20 cellular contexts compared by ENCODE assay signal in the genomic region with DNA sequence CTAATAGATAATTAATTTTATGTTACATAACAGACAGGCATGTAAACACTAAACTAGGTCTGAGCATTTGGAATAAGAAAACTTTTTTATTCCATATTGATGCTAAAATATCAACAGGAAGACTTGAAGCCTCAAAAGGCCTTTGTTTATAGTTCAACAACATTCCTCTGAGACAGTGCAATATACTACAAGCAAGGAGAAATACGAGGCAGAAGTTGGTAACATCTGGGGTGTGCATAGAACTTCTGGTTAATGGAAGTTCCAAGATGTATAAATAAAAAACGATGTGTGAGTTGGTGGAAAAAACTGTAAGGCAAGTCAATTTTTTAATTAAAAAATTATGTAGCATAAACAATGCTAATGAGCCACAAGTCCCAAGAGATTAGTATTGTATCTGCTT.
DNase-seq lines count a peak whose midpoint lies in the region; ATAC-seq, FAIRE-seq and TF ChIP-seq lines count a peak whose summit lies in the region.
"Had no signal": no experiment of that assay in that cellular context is flagged by ENCODE, and none has a peak within 500 bp of the region (broad histone marks: within the 10 kb centered on the region; RNA-seq: fewer than 3 reads in every experiment).

No MANE protein-coding gene starts in this region.

- H3K36me3 ChIP-seq in adipocyte (ENCODE audit: control insufficient read depth, insufficient read depth, low read length, severe bottlenecking) (peaks cover 17% of the 10 kb centered on the region), neural progenitor cell (no peaks in the 10 kb centered on the region)

- H2AFZ ChIP-seq in neural progenitor cell (replicated peaks) = no peak overlapping the region
- H2AFZ ChIP-seq: GM23248 had no signal

- H3K79me2 ChIP-seq in neural progenitor cell (ENCODE audit: low read depth) = no peaks in the 10 kb centered on the region

- H3K4me3 ChIP-seq in adipocyte (ENCODE audit: low read length) (no peak overlapping the region), neural progenitor cell (no peak overlapping the region)
- H3K4me3 ChIP-seq: GM23248 had no signal

- H3K27ac Mint-ChIP-seq in neural progenitor cell = no peak overlapping the region
- H3K27ac Mint-ChIP-seq: CD4-positive, alpha-beta memory T cell; H9 had no signal

- H3K4me1 Mint-ChIP-seq in neural progenitor cell = peaks cover 4% of the 10 kb centered on the region
- H3K4me1 Mint-ChIP-seq: CD4-positive, alpha-beta memory T cell had no signal

- H4K20me1 ChIP-seq in neural progenitor cell (ENCODE audit: low read depth) = no peaks in the 10 kb centered on the region

- H3K27me3 ChIP-seq in adipocyte (replicated peaks; ENCODE audit: control insufficient read depth, insufficient read depth, low read length) (no peaks in the 10 kb centered on the region), neural progenitor cell (no peaks in the 10 kb centered on the region)

- peak; percentile 3 for FAIRE-seq in G401.6 (lab: Jason Lieb, UNC)
- FAIRE-seq in GM12891 (lab: Jason Lieb, UNC) = no peak
- FAIRE-seq: GM12892, GM19239, H1 had no signal

- ATAC-seq in GM18519 (IDR thresholded peaks at IDR 0.05; ENCODE audit: low FRiP score, unreplicated experiment) = no peak
- ATAC-seq: HCT116 had no signal

- no peaks in the 10 kb centered on the region for H3K4me1 ChIP-seq in adipocyte (ENCODE audit: control insufficient read depth, insufficient read depth, low read length)
- peaks cover 11% of the 10 kb centered on the region for H3K4me1 ChIP-seq in neural progenitor cell

- DNase-seq in adipocyte (ENCODE audit: low read depth) = peak; percentile 7
- peak; percentile 2 for DNase-seq in fibroblast of gingiva (ENCODE audit: low read depth)
- no peak for DNase-seq in activated CD8-positive, alpha-beta memory T cell treated with anti-CD3 and anti-CD28 coated beads, Interleukin-2, amount 50 U/mL, for 4 hours
- DNase-seq in neural progenitor cell (ENCODE audit: low spot score) = no peak
- DNase-seq in GM12891 (ENCODE audit: insufficient read length, low spot score) = no peak
- DNase-seq: AML-193; C1 segment of cervical spinal cord; CD4-positive, alpha-beta memory T cell; COR-L47; DMS153; EL; GF-D8; GM23248; H9 had no signal

- H3K27ac ChIP-seq in neural progenitor cell = no peak overlapping the region
- H3K27ac ChIP-seq: GM23248 had no signal

- H3K9me3 ChIP-seq in adipocyte (ENCODE audit: control insufficient read depth, low read length) (no peaks in the 10 kb centered on the region), neural progenitor cell (ENCODE audit: low read depth) (no peaks in the 10 kb centered on the region)

- H3K4me2 ChIP-seq in neural progenitor cell = no peak overlapping the region

- no peaks in the 10 kb centered on the region for H3K27me3 Mint-ChIP-seq in neural progenitor cell (ENCODE audit: insufficient read depth, low read depth)
- H3K27me3 Mint-ChIP-seq: CD4-positive, alpha-beta memory T cell had no signal

- H3K4me3 Mint-ChIP-seq in neural progenitor cell = no peak overlapping the region
- H3K4me3 Mint-ChIP-seq: CD4-positive, alpha-beta memory T cell; H9 had no signal

- H3F3A ChIP-seq in neural progenitor cell (ENCODE audit: low read depth) = no peaks in the 10 kb centered on the region

- no peak for TF ChIP-seq POLR2A in GM12891 (IDR thresholded peaks at IDR 0.05; ENCODE audit: low read depth, low read length)

- H3K9me3 Mint-ChIP-seq in neural progenitor cell = no peaks in the 10 kb centered on the region
- H3K9me3 Mint-ChIP-seq: CD4-positive, alpha-beta memory T cell; H9 had no signal

- H3K36me3 Mint-ChIP-seq in neural progenitor cell = no peaks in the 10 kb centered on the region

- no peak overlapping the region for H3K9ac ChIP-seq in adipocyte (ENCODE audit: low read length)
- H3K9ac ChIP-seq in neural progenitor cell = no peak overlapping the region
- H3K9ac ChIP-seq: GM23248 had no signal

- TF ChIP-seq CTCF in neural progenitor cell (IDR thresholded peaks at IDR 0.05) = no peak

TF ChIP-seq in GM12891, 5 proteins besides CTCF, POLR2A, EP300 and RAD21:
- no peak for TF ChIP-seq PAX5 (IDR thresholded peaks at IDR 0.05; ENCODE audit: insufficient read depth, low read length, severe bottlenecking)
- TF ChIP-seq TAF1 (IDR thresholded peaks at IDR 0.05; ENCODE audit: low read depth, low read length) = no peak
- no peak for TF ChIP-seq SPI1 (IDR thresholded peaks at IDR 0.05; ENCODE audit: low read depth, low read length)
- no peak for TF ChIP-seq POLR2AphosphoS5 (IDR thresholded peaks at IDR 0.05; ENCODE audit: low read depth, low read length)
- no peak for TF ChIP-seq POU2F2 (IDR thresholded peaks at IDR 0.05; ENCODE audit: low read depth, low read length)

Comparison
In these comparisons a context has a peak if more than half of its experiments do, and no peak if none do; other contexts are left out.
1. DNase-seq: peak in adipocyte (single experiment) and fibroblast of gingiva (single experiment); none in activated CD8-positive, alpha-beta memory T cell treated with anti-CD3 and anti-CD28 coated beads, Interleukin-2, amount 50 U/mL, for 4 hours (single experiment), neural progenitor cell (single experiment) and GM12891 (single experiment).